Comparison of ENCODE assay signal across 11 cellular contexts in genomic region chr7:44075296-44076075, GRCh38.
A peak's percentile ranks its signal among the peaks of the same experiment; 100 is the strongest.
DNase-seq lines count a peak whose midpoint lies in the region; ATAC-seq and TF ChIP-seq lines count a peak whose summit lies in the region.
"Had no signal": no experiment of that assay in that cellular context is flagged by ENCODE, and none has a peak within 500 bp of the region (broad histone marks: within the 10 kb centered on the region; RNA-seq: fewer than 3 reads in every experiment).

No MANE protein-coding gene starts in this region.

- no peaks in the 10 kb centered on the region for H3K27me3 Mint-ChIP-seq in activated naive CD4-positive, alpha-beta T cell treated with anti-CD3 and anti-CD28 coated beads, Interleukin-2, amount 10 ng/mL, durations not matched to agents 7 days and 5 days
- H3K27me3 Mint-ChIP-seq in stimulated activated memory B cell treated with anti-CD40 and anti-IgM and Interleukin-4, amounts not matched to agents 10 μg/mL and 1 μg/mL and 100 μg/mL, for 72 hours: no peaks in the 10 kb centered on the region

- H3K9me3 Mint-ChIP-seq in activated naive CD4-positive, alpha-beta T cell treated with anti-CD3 and anti-CD28 coated beads, Interleukin-2, amount 10 ng/mL, durations not matched to agents 7 days and 5 days: no peaks in the 10 kb centered on the region
- no peaks in the 10 kb centered on the region for H3K9me3 Mint-ChIP-seq in stimulated activated memory B cell treated with anti-CD40 and anti-IgM and Interleukin-4, amounts not matched to agents 10 μg/mL and 1 μg/mL and 100 μg/mL, for 72 hours
- H3K9me3 Mint-ChIP-seq: H9 had no signal

- H3K27ac Mint-ChIP-seq in activated naive CD4-positive, alpha-beta T cell treated with anti-CD3 and anti-CD28 coated beads, Interleukin-2, amount 10 ng/mL, durations not matched to agents 7 days and 5 days: no peak overlapping the region
- H3K27ac Mint-ChIP-seq in stimulated activated memory B cell treated with anti-CD40 and anti-IgM and Interleukin-4, amounts not matched to agents 10 μg/mL and 1 μg/mL and 100 μg/mL, for 72 hours: peak overlapping the region; percentile 96

- no peak overlapping the region for H3K4me3 Mint-ChIP-seq in activated naive CD4-positive, alpha-beta T cell treated with anti-CD3 and anti-CD28 coated beads, Interleukin-2, amount 10 ng/mL, durations not matched to agents 7 days and 5 days
- H3K4me3 Mint-ChIP-seq in stimulated activated memory B cell treated with anti-CD40 and anti-IgM and Interleukin-4, amounts not matched to agents 10 μg/mL and 1 μg/mL and 100 μg/mL, for 72 hours: peak overlapping the region; percentile 80
- H3K4me3 Mint-ChIP-seq: H9 had no signal

- DNase-seq in activated naive CD4-positive, alpha-beta T cell treated with anti-CD3 and anti-CD28 coated beads, Interleukin-2, amount 10 ng/mL, durations not matched to agents 7 days and 5 days: peak; percentile 19
- no peak for DNase-seq in activated naive CD4-positive, alpha-beta T cell treated with anti-CD3 and anti-CD28 coated beads, Interleukin-2, amount 50 U/mL, for 16 hours
- DNase-seq in epithelial cell of esophagus (ENCODE audit: low read depth) (peak; percentile 81), NCI-H2196 (lab: John Stamatoyannopoulos, UW; ENCODE audit: unreplicated experiment) (no peak)
- DNase-seq: H9, IMR-90, NCI-H774, SK-N-SH, upper lobe of left lung had no signal

- no peak for TF ChIP-seq CTCF in epithelial cell of esophagus (IDR thresholded peaks at IDR 0.05; ENCODE audit: insufficient read depth, low read depth, low read length, missing control alignments)

- H3K4me1 Mint-ChIP-seq in activated naive CD4-positive, alpha-beta T cell treated with anti-CD3 and anti-CD28 coated beads, Interleukin-2, amount 10 ng/mL, durations not matched to agents 7 days and 5 days: peaks cover 10% of the 10 kb centered on the region
- peaks cover 77% of the 10 kb centered on the region for H3K4me1 Mint-ChIP-seq in stimulated activated memory B cell treated with anti-CD40 and anti-IgM and Interleukin-4, amounts not matched to agents 10 μg/mL and 1 μg/mL and 100 μg/mL, for 72 hours
- H3K4me1 Mint-ChIP-seq: H9 had no signal

- no peak for ATAC-seq in stimulated activated memory B cell treated with anti-CD40 and anti-IgM and Interleukin-4, amounts not matched to agents 10 μg/mL and 1 μg/mL and 100 μg/mL, for 72 hours
- ATAC-seq in HG02852 (IDR thresholded peaks at IDR 0.05; ENCODE audit: unreplicated experiment): no peak

- CTCF ChIA-PET in activated naive CD4-positive, alpha-beta T cell treated with anti-CD3 and anti-CD28 coated beads, Interleukin-2, amount 10 ng/mL, durations not matched to agents 7 days and 5 days (lab: Charles Lee): interaction anchor here (0.7 kb wide), 2 partner anchors 10 to 11 kb away, joined by 3 read pairs; no protein-coding TSS in a partner anchor

- peaks cover 39% of the 10 kb centered on the region for H3K36me3 Mint-ChIP-seq in activated naive CD4-positive, alpha-beta T cell treated with anti-CD3 and anti-CD28 coated beads, Interleukin-2, amount 10 ng/mL, durations not matched to agents 7 days and 5 days
- peaks cover 68% of the 10 kb centered on the region for H3K36me3 Mint-ChIP-seq in stimulated activated memory B cell treated with anti-CD40 and anti-IgM and Interleukin-4, amounts not matched to agents 10 μg/mL and 1 μg/mL and 100 μg/mL, for 72 hours

- H3K4me3 ChIP-seq in epithelial cell of esophagus (ENCODE audit: low read length): no peak overlapping the region

Comparison
In these comparisons a context has a peak if more than half of its experiments do, and no peak if none do; other contexts are left out.
1. DNase-seq: peak in activated naive CD4-positive, alpha-beta T cell treated with anti-CD3 and anti-CD28 coated beads, Interleukin-2, amount 10 ng/mL, durations not matched to agents 7 days and 5 days (single experiment) and epithelial cell of esophagus (single experiment); none in activated naive CD4-positive, alpha-beta T cell treated with anti-CD3 and anti-CD28 coated beads, Interleukin-2, amount 50 U/mL, for 16 hours (single experiment) and NCI-H2196 (single experiment).